In genomic region chr1:21999645-22000044, GRCh38 we compare ENCODE assay signal across 8 cellular contexts. TPM values are rescaled to one million over a fixed set of nuclear protein-coding genes. Genes with fewer than 3 reads are reported as not detected.
DNase-seq lines count a peak whose midpoint lies in the region; ATAC-seq and TF ChIP-seq lines count a peak whose summit lies in the region.
"Not testable (repeated sequence)": the region's sequence is repeated elsewhere in the genome, so short reads cannot be mapped to it uniquely, and the experiment has no call there.
"Had no signal": no experiment of that assay in that cellular context is flagged by ENCODE, and none has a peak within 500 bp of the region (broad histone marks: within the 10 kb centered on the region; RNA-seq: fewer than 3 reads in every experiment).

No MANE protein-coding gene starts in this region.

- in situ Hi-C loops in mammary epithelial cell (cut with MboI; ENCODE audit: low sequenced_read_pairs in 2 of 2): not testable (repeated sequence)

- H3K9ac ChIP-seq in mammary epithelial cell (ENCODE audit: insufficient read depth, low read length): not testable (repeated sequence)

- H3K27ac ChIP-seq in RWPE2 (ENCODE audit: poor library complexity, severe bottlenecking); mammary epithelial cell (ENCODE audit: insufficient read depth, low read depth, low read length); psoas muscle: not testable (repeated sequence)

- not testable (repeated sequence) for H3K4me1 ChIP-seq in RWPE2 (ENCODE audit: insufficient read depth, poor library complexity, severe bottlenecking); mammary epithelial cell (ENCODE audit: insufficient read depth, low read length); psoas muscle

- H3K79me2 ChIP-seq in mammary epithelial cell (ENCODE audit: insufficient read depth, low read length): not testable (repeated sequence)

- 20% methylated on average over 7 of the region's 7 CpGs for WGBS in mammary epithelial cell (ENCODE audit: low coverage, missing lambda C conversion rate)
- 35 to 48% (median 45%) methylated on average over 6 to 7 of the region's 7 CpGs for WGBS in psoas muscle, 3 donors

- BruUV-seq in mammary epithelial cell (replicated peaks; lab: Mats Ljungman, UMichigan): not testable (repeated sequence)

- intact Hi-C loops in mammary epithelial cell (cut with micrococcal nuclease); Right ventricle myocardium inferior (cut with DNase I); left colon (cut with DNase I, micrococcal nuclease); psoas muscle (cut with DNase I): not testable (repeated sequence)

- H4K20me1 ChIP-seq in mammary epithelial cell (ENCODE audit: insufficient read depth, low read length): not testable (repeated sequence)

- TF ChIP-seq CTCF in RWPE2 (IDR thresholded peaks at IDR 0.05; ENCODE audit: poor library complexity, severe bottlenecking); mammary epithelial cell (conservative IDR thresholded peaks at IDR 0.05 in 1 of 2, IDR thresholded peaks at IDR 0.05 in 1 of 2; ENCODE audit: extremely low read depth in 1 of 2, insufficient read depth in 1 of 2, low read depth in 1 of 2, low read length in 2 of 2); psoas muscle (IDR thresholded peaks at IDR 0.05): not testable (repeated sequence)

- not testable (repeated sequence) for H3K36me3 ChIP-seq in RWPE2 (ENCODE audit: low read depth); mammary epithelial cell (ENCODE audit: insufficient read depth, low read length); psoas muscle (ENCODE audit: insufficient read depth in 1 of 2, low read depth in 1 of 2)

- CTCF ChIA-PET in mammary epithelial cell (lab: Charles Lee; ENCODE audit: low non-redundant PET): not testable (repeated sequence)

- H3K4me2 ChIP-seq in mammary epithelial cell (ENCODE audit: insufficient read depth, low read depth, low read length): not testable (repeated sequence)

- ATAC-seq in RWPE2 (ENCODE audit: low read depth): peak; percentile 91
- ATAC-seq in Right ventricle myocardium inferior: peak; percentile 49
- ATAC-seq in left colon: peak; percentile 15
- peak; percentile 56 to 85 (median 67) for ATAC-seq in psoas muscle

- dilution Hi-C loops in mammary epithelial cell (cut with HindIII; ENCODE audit: low sequenced_read_pairs): not testable (repeated sequence)

- DNase-seq in DMS153 (lab: John Stamatoyannopoulos, UW) (peak; percentile 36), NCI-H187 treated with DMSO at 0.1 percent for 48 hours (lab: John Stamatoyannopoulos, UW) (peak; percentile 33), mammary epithelial cell (peak; percentile 46)
- not testable (repeated sequence) for DNase-seq in RWPE2 (ENCODE audit: low spot score); Right ventricle myocardium inferior (ENCODE audit: missing footprints); left colon; psoas muscle

- H3K4me3 ChIP-seq in RWPE2 (ENCODE audit: severe bottlenecking); mammary epithelial cell (replicated peaks in 1 of 3; ENCODE audit: insufficient read depth in 1 of 3, low read depth in 2 of 3, low read length in 3 of 3); psoas muscle: not testable (repeated sequence)

- not testable (repeated sequence) for H3K27me3 ChIP-seq in RWPE2 (ENCODE audit: insufficient read depth, poor library complexity, severe bottlenecking); mammary epithelial cell (ENCODE audit: insufficient read depth, low read length); psoas muscle (ENCODE audit: insufficient read depth in 3 of 3, low read length in 2 of 3)

- H2AFZ ChIP-seq in mammary epithelial cell (ENCODE audit: low read depth, low read length): peak overlapping the region; percentile 83

- H3K9me3 ChIP-seq in RWPE2 (ENCODE audit: severe bottlenecking); mammary epithelial cell (replicated peaks; ENCODE audit: insufficient read depth, low read length); psoas muscle: not testable (repeated sequence)

RNA-seq across cellular contexts. Expression of gene CELA3A, which starts 1.8 kb away (rescaled TPM):
- not detected for total RNA-seq in mammary epithelial cell
- polyA plus RNA-seq in mammary epithelial cell: not detected
- polyA minus RNA-seq in mammary epithelial cell: not detected
- not detected for total RNA-seq in Right ventricle myocardium inferior
- 1 to 10 TPM; 1.1 to 2.1 TPM for total RNA-seq in left colon
- 1 to 10 TPM in 1 of 4 donors, under 1 TPM in 1, not detected in 2; 0.65 to 4.0 TPM for total RNA-seq in psoas muscle
- polyA plus RNA-seq in psoas muscle: 1 to 10 TPM in 1 of 3 donors, under 1 TPM in 1, not detected in 1; 0.62 to 2.2 TPM
- total RNA-seq: CD4-positive, alpha-beta T cell had no signal

RNA-seq across cellular contexts. Expression of gene CELA3B, which starts 22.8 kb away (rescaled TPM):
- total RNA-seq in mammary epithelial cell (not detected), Right ventricle myocardium inferior (not detected), left colon (1 to 10 TPM in 1 of 2 donors, under 1 TPM in 1; 0.76 to 2.0 TPM), psoas muscle (1 to 10 TPM in 1 of 4 donors, under 1 TPM in 1, not detected in 2; 0.42 to 1.7 TPM)
- polyA plus RNA-seq in mammary epithelial cell (not detected), psoas muscle (under 1 TPM; 0.09 to 0.64 (median 0.24) TPM)
- not detected for polyA minus RNA-seq in mammary epithelial cell
- total RNA-seq: CD4-positive, alpha-beta T cell had no signal

RNA-seq across cellular contexts. Expression of gene CDC42, which starts 52.9 kb away (rescaled TPM):
- 100 to 1,000 TPM; 234 to 414 TPM for total RNA-seq in mammary epithelial cell
- 232 TPM for polyA plus RNA-seq in mammary epithelial cell
- polyA minus RNA-seq in mammary epithelial cell: 408 TPM
- 151 TPM for total RNA-seq in Right ventricle myocardium inferior
- total RNA-seq in left colon: 100 to 1,000 TPM; 269 to 323 TPM
- total RNA-seq in psoas muscle: 100 to 1,000 TPM in 3 of 4 donors, 10 to 100 TPM in 1; 98.7 to 135 (median 122) TPM
- polyA plus RNA-seq in psoas muscle: 100 to 1,000 TPM in 2 of 3 donors, 10 to 100 TPM in 1; 71.6 to 126 (median 115) TPM

Comparison
In these comparisons a context has a peak if more than half of its experiments do, and no peak if none do; other contexts are left out.
1. ATAC-seq: peak in every context shown above with its lines; median percentile 91 in RWPE2; 67 in psoas muscle; 49 in Right ventricle myocardium inferior; 15 in left colon.